Comparison of ENCODE assay signal across 12 cellular contexts in genomic region chr1:28860332-28861073, GRCh38. TPM values are rescaled to one million over a fixed set of nuclear protein-coding genes. Genes with fewer than 3 reads are reported as not detected.
DNase-seq lines count a peak whose midpoint lies in the region; ATAC-seq and TF ChIP-seq lines count a peak whose summit lies in the region.
"Had no signal": no experiment of that assay in that cellular context is flagged by ENCODE, and none has a peak within 500 bp of the region (broad histone marks: within the 10 kb centered on the region; RNA-seq: fewer than 3 reads in every experiment).

No MANE protein-coding gene starts in this region.

- no peak for ATAC-seq in HG03469 (IDR thresholded peaks at IDR 0.05; ENCODE audit: unreplicated experiment)
- no peak for ATAC-seq in GM19328 (IDR thresholded peaks at IDR 0.05; ENCODE audit: unreplicated experiment)

- H3K9me3 ChIP-seq in HEK293 (ENCODE audit: control insufficient read depth, insufficient read depth, low read depth, low read length): no peaks in the 10 kb centered on the region

- no peak overlapping the region for H3K27ac ChIP-seq in HEK293 (ENCODE audit: extremely low read depth, low read depth, low read length)
- H3K27ac ChIP-seq: C4-2B had no signal

- CTCF ChIA-PET in HEK293 (lab: Yijun Ruan, JAX): interaction anchor here (0.6 to 3.4 kb wide), 6 partner anchors 14 to 342 kb away, joined by 3 to 20 read pairs (median 5); no protein-coding TSS in a partner anchor

- TF ChIP-seq CTCF in HEK293 (tag by site-specific recombination; IDR thresholded peaks at IDR 0.05) (no peak), fibroblast of the aortic adventitia (IDR thresholded peaks at IDR 0.05; ENCODE audit: insufficient read depth, low read length) (no peak)

- no peak overlapping the region for H3K4me3 ChIP-seq in HEK293 (ENCODE audit: low read depth, low read length)
- H3K4me3 ChIP-seq in fibroblast of the aortic adventitia (ENCODE audit: low read depth, low read length): no peak overlapping the region

- no peaks in the 10 kb centered on the region for H3K36me3 ChIP-seq in HEK293 (ENCODE audit: control insufficient read depth in 2 of 2, insufficient read depth in 1 of 2, low read length in 2 of 2)

- H3K4me1 ChIP-seq in HEK293 (ENCODE audit: control insufficient read depth, insufficient read depth, low read length): peaks cover 8% of the 10 kb centered on the region

- DNase-seq in COLO829 (ENCODE audit: low spot score) (peak; percentile 85), NCI-H82 (lab: John Stamatoyannopoulos, UW) (peak; percentile 78), fibroblast of the aortic adventitia (ENCODE audit: low read depth) (peak; percentile 14), epidermal melanocyte (ENCODE audit: insufficient read length, low spot score) (no peak), NCI-H526 (lab: John Stamatoyannopoulos, UW) (no peak)
- DNase-seq: activated B cell treated with CpG ODN at 0.5 μM for 24 hours; activated naive CD8-positive, alpha-beta T cell treated with anti-CD3 and anti-CD28 coated beads for 36 hours; NCI-H1436 had no signal

- POLR2A ChIA-PET in HEK293 (lab: Yijun Ruan, JAX): interaction anchor here (0.7 to 0.8 kb wide), 4 partner anchors 53 to 988 kb away, joined by 3 to 4 read pairs (median 3); partner anchors contain the start of gene TAF12

TF ChIP-seq in HEK293, 187 proteins besides CTCF, POLR2A, EP300 and RAD21 (continues in another document):
- TF ChIP-seq FEZF1 (tag by site-specific recombination; IDR thresholded peaks at IDR 0.05) (peak; percentile 68), ZNF354C (tag by site-specific recombination; IDR thresholded peaks at IDR 0.05; ENCODE audit: borderline replicate concordance, low read depth) (no peak), ZNF19 (tag by site-specific recombination; IDR thresholded peaks at IDR 0.05; ENCODE audit: low read depth) (no peak), ZSCAN4 (tag by site-specific recombination; IDR thresholded peaks at IDR 0.05) (peak; percentile 83), SP7 (tag by site-specific recombination; IDR thresholded peaks at IDR 0.05) (peak; percentile 92), ZNF548 (tag by site-specific recombination; IDR thresholded peaks at IDR 0.05) (no peak), ZSCAN18 (tag by site-specific recombination; IDR thresholded peaks at IDR 0.05) (no peak), PRDM4 (tag by site-specific recombination; IDR thresholded peaks at IDR 0.05) (no peak), ZNF23 (tag by site-specific recombination; IDR thresholded peaks at IDR 0.05; ENCODE audit: borderline replicate concordance) (no peak), ZNF501 (tag by site-specific recombination; IDR thresholded peaks at IDR 0.05) (no peak), ZBTB26 (tag by site-specific recombination; optimal IDR thresholded peaks at IDR 0.05) (no peak), GFI1B (tag by site-specific recombination; IDR thresholded peaks at IDR 0.05) (no peak), PATZ1 (tag by site-specific recombination; IDR thresholded peaks at IDR 0.05) (peak; percentile 45; the same call in 1 of the 2 replicates), ZNF266 (tag by site-specific recombination; IDR thresholded peaks at IDR 0.05; ENCODE audit: low read depth) (no peak), ZBTB20 (tag by site-specific recombination; IDR thresholded peaks at IDR 0.05) (no peak), ZNF223 (tag by site-specific recombination; IDR thresholded peaks at IDR 0.05) (no peak), KLF10 (tag by site-specific recombination; IDR thresholded peaks at IDR 0.05) (peak; percentile 48; the same call in 1 of the 2 replicates), ZNF791 (tag by site-specific recombination; IDR thresholded peaks at IDR 0.05) (no peak), ZNF561 (tag by site-specific recombination; IDR thresholded peaks at IDR 0.05; ENCODE audit: borderline replicate concordance) (no peak), ZBTB7A (tag by site-specific recombination; IDR thresholded peaks at IDR 0.05; ENCODE audit: low read depth) (no peak), ZNF211 (tag by site-specific recombination; IDR thresholded peaks at IDR 0.05; ENCODE audit: low read depth) (no peak), ZNF114 (tag by site-specific recombination; IDR thresholded peaks at IDR 0.05) (no peak), SCRT1 (tag by site-specific recombination; IDR thresholded peaks at IDR 0.05; ENCODE audit: borderline replicate concordance) (no peak), ZNF670 (tag by site-specific recombination; IDR thresholded peaks at IDR 0.05; ENCODE audit: low read depth) (no peak), ZNF629 (tag by site-specific recombination; IDR thresholded peaks at IDR 0.05) (peak; percentile 84)

RNA-seq across cellular contexts. Expression of gene OPRD1, which starts 48.5 kb away (rescaled TPM):
- not detected in 2 replicates for total RNA-seq in fibroblast of the aortic adventitia (ENCODE audit: low replicate concordance)
- total RNA-seq: activated B cell treated with CpG ODN at 0.5 μM for 24 hours had no signal

RNA-seq across cellular contexts. Expression of gene EPB41, which starts 53.9 kb away (rescaled TPM):
- total RNA-seq in fibroblast of the aortic adventitia (ENCODE audit: low replicate concordance): 31.8 and 42.9 TPM in 2 replicates

Comparison
In these comparisons a context has a peak if more than half of its experiments do, and no peak if none do; other contexts are left out.
1. DNase-seq: peak in COLO829 (single experiment), NCI-H82 (single experiment) and fibroblast of the aortic adventitia (single experiment); none in epidermal melanocyte (single experiment) and NCI-H526 (0 of 2).